Comparison of ENCODE assay signal across 18 cellular contexts in genomic region chr6:125853740-125854139, GRCh38.
DNase-seq lines count a peak whose midpoint lies in the region; ATAC-seq and TF ChIP-seq lines count a peak whose summit lies in the region.
"Had no signal": no experiment of that assay in that cellular context is flagged by ENCODE, and none has a peak within 500 bp of the region (broad histone marks: within the 10 kb centered on the region; RNA-seq: fewer than 3 reads in every experiment).

No MANE protein-coding gene starts in this region.

- H3K36me3 Mint-ChIP-seq in T-helper 17 cell (ENCODE audit: low read depth): peaks cover 5% of the 10 kb centered on the region

- no peak overlapping the region for H3K4me3 Mint-ChIP-seq in T-helper 17 cell
- H3K4me3 Mint-ChIP-seq: CD8-positive, alpha-beta memory T cell; H9 had no signal

- no peak overlapping the region for H3K27ac ChIP-seq in HEK293 (ENCODE audit: extremely low read depth, low read depth, low read length)
- H3K27ac ChIP-seq: HL-60, KMS-11, SK-N-MC had no signal

- peaks cover 6% of the 10 kb centered on the region; the same call in 1 of the 2 replicates for H3K4me1 ChIP-seq in HEK293 (ENCODE audit: control insufficient read depth, insufficient read depth, low read length)

- no peak for TF ChIP-seq CTCF in HEK293 (tag by site-specific recombination; IDR thresholded peaks at IDR 0.05)

- ATAC-seq in T-helper 17 cell (no peak), left cardiac atrium (no peak)

- peaks cover 0 to 3% of the 10 kb centered on the region in 2 experiments; a peak in 2 of 3 replicates for H3K36me3 ChIP-seq in HEK293 (ENCODE audit: control insufficient read depth in 2 of 2, insufficient read depth in 1 of 2, low read length in 2 of 2)

- no peaks in the 10 kb centered on the region for H3K9me3 ChIP-seq in HEK293 (ENCODE audit: control insufficient read depth, insufficient read depth, low read depth, low read length)
- H3K9me3 ChIP-seq in T-helper 17 cell (ENCODE audit: control insufficient read depth, low read length, poor library complexity, severe bottlenecking): no peaks in the 10 kb centered on the region

- H3K4me3 ChIP-seq in HEK293 (ENCODE audit: low read depth, low read length): no peak overlapping the region
- H3K4me3 ChIP-seq: SK-N-MC had no signal

- peak; percentile 90 for DNase-seq in NCI-H146 treated with DMSO at 0.1 percent for 48 hours (lab: John Stamatoyannopoulos, UW; ENCODE audit: unreplicated experiment)
- no peak for DNase-seq in T-helper 17 cell
- peak; percentile 50 for DNase-seq in iris pigment epithelial cell (ENCODE audit: low read depth)
- no peak for DNase-seq in left cardiac atrium
- DNase-seq in kidney glomerular epithelial cell (lab: John Stamatoyannopoulos, UW): no peak
- no peak for DNase-seq in NCI-H2227 treated with DMSO at 0.1 percent for 48 hours (lab: John Stamatoyannopoulos, UW)
- DNase-seq: CD8-positive, alpha-beta memory T cell; DND-41; H9; NCI-H1930; NCI-H345; NCI-H524 treated with DMSO at 0.1 percent for 48 hours; NK-92 treated with Interleukin-12 subunit alpha and Interleukin-12 subunit beta, amount 100 ng/mL, for 24 hours; SHP77 had no signal

- peaks cover 23% of the 10 kb centered on the region for H3K4me1 Mint-ChIP-seq in T-helper 17 cell

- H3K27ac Mint-ChIP-seq in T-helper 17 cell: peak overlapping the region; percentile 4

- CTCF ChIA-PET in HEK293 (lab: Yijun Ruan, JAX): interaction anchor here (0.7 kb wide), 2 partner anchors 13 to 994 kb away, joined by 3 to 5 read pairs; no protein-coding TSS in a partner anchor

- POLR2A ChIA-PET in HEK293 (lab: Yijun Ruan, JAX): no interaction called here

- intact Hi-C loops in left cardiac atrium (cut with DNase I): loop anchor here in 1 of 2 donors (10.0 kb wide), 1 partner anchor 121 kb away; no protein-coding TSS in a partner anchor

- H3K27me3 Mint-ChIP-seq in T-helper 17 cell: no peaks in the 10 kb centered on the region
- H3K27me3 Mint-ChIP-seq: CD8-positive, alpha-beta memory T cell had no signal

TF ChIP-seq in HEK293, 187 proteins besides CTCF, POLR2A, EP300 and RAD21:
- TF ChIP-seq ZNF704 (tag by site-specific recombination; IDR thresholded peaks at IDR 0.05) (no peak), ZNF629 (tag by site-specific recombination; IDR thresholded peaks at IDR 0.05) (0 out of 2 replicates have a peak, but pooled peaks have one; percentile 16), GLI2 (tag by site-specific recombination; IDR thresholded peaks at IDR 0.05; ENCODE audit: borderline replicate concordance, low read depth) (no peak), SCRT1 (tag by site-specific recombination; IDR thresholded peaks at IDR 0.05; ENCODE audit: borderline replicate concordance) (no peak), ZNF24 (tag by site-specific recombination; IDR thresholded peaks at IDR 0.05) (no peak)

Comparison
In these comparisons a context has a peak if more than half of its experiments do, and no peak if none do; other contexts are left out.
1. DNase-seq: peak in NCI-H146 treated with DMSO at 0.1 percent for 48 hours (single experiment) and iris pigment epithelial cell (single experiment); none in T-helper 17 cell (0 of 3), left cardiac atrium (single experiment), kidney glomerular epithelial cell (single experiment) and NCI-H2227 treated with DMSO at 0.1 percent for 48 hours (single experiment).